In genomic region chr9:137025120-137025966, GRCh38 we compare ENCODE assay signal across 12 cellular contexts. TPM values are rescaled to one million over a fixed set of nuclear protein-coding genes. Genes with fewer than 3 reads are reported as not detected.
DNase-seq lines count a peak whose midpoint lies in the region; ATAC-seq and TF ChIP-seq lines count a peak whose summit lies in the region.
"Had no signal": no experiment of that assay in that cellular context is flagged by ENCODE, and none has a peak within 500 bp of the region (broad histone marks: within the 10 kb centered on the region; RNA-seq: fewer than 3 reads in every experiment).

No MANE protein-coding gene starts in this region.

- peaks cover 26% of the 10 kb centered on the region for H3K27me3 Mint-ChIP-seq in GM23338 (ENCODE audit: insufficient read depth, low read depth, poor library complexity)

- no peaks in the 10 kb centered on the region for H3K36me3 Mint-ChIP-seq in GM23338 (ENCODE audit: low read depth)

- no peaks in the 10 kb centered on the region; the same call in 2 of the 3 replicates for H3K4me1 Mint-ChIP-seq in GM23338

- H3K36me3 ChIP-seq in mucosa of descending colon (ENCODE audit: low read depth) (no peaks in the 10 kb centered on the region), ovary (no peaks in the 10 kb centered on the region), GM23338 (ENCODE audit: insufficient read depth) (no peaks in the 10 kb centered on the region), left lung (peaks cover 0 to 11% of the 10 kb centered on the region in 2 donors)
- H3K36me3 ChIP-seq: thoracic aorta had no signal

- intact Hi-C loops in mucosa of descending colon (cut with DNase I, micrococcal nuclease) = loop anchor here in 1 of 2 donors (5.0 kb wide), 1 partner anchor 238 kb away; no protein-coding TSS in a partner anchor
- intact Hi-C loops in ovary (cut with DNase I) = loop anchor here in 1 of 4 donors (5.0 kb wide), 1 partner anchor 42 kb away; no protein-coding TSS in a partner anchor
- intact Hi-C loops in lower leg skin (cut with DNase I; ENCODE audit: low total_unique reads) = no loop called here
- intact Hi-C loops in left lung (cut with DNase I) = no loop called here

- H3K4me1 ChIP-seq in mucosa of descending colon (ENCODE audit: low read depth) (peaks cover 54% of the 10 kb centered on the region), ovary (ENCODE audit: insufficient read depth) (peaks cover 3% of the 10 kb centered on the region), GM23338 (ENCODE audit: insufficient read depth) (peaks cover 7% of the 10 kb centered on the region; the same call in 1 of the 2 replicates), left lung (peaks cover 9 to 30% of the 10 kb centered on the region in 2 donors)

- TF ChIP-seq CTCF in mucosa of descending colon (IDR thresholded peaks at IDR 0.05) (no peak), ovary (IDR thresholded peaks at IDR 0.05) (no peak), lower leg skin (IDR thresholded peaks at IDR 0.05) (no peak), GM23338 (conservative IDR thresholded peaks at IDR 0.05; ENCODE audit: low read depth in 2 of 2) (no peak), left lung (IDR thresholded peaks at IDR 0.05) (no peak)

- H3K4me3 ChIP-seq in mucosa of descending colon = no peak overlapping the region
- H3K4me3 ChIP-seq in ovary = no peak overlapping the region
- no peak overlapping the region for H3K4me3 ChIP-seq in lower leg skin (ENCODE audit: low read depth, poor library complexity, severe bottlenecking)
- H3K4me3 ChIP-seq in GM23338 = no peak overlapping the region
- H3K4me3 ChIP-seq in left lung = no peak overlapping the region
- H3K4me3 ChIP-seq: thoracic aorta had no signal

- no peaks in the 10 kb centered on the region for H4K20me1 ChIP-seq in GM23338 (replicated peaks; ENCODE audit: insufficient read depth)

- H3K9me3 ChIP-seq in mucosa of descending colon (no peaks in the 10 kb centered on the region), ovary (no peaks in the 10 kb centered on the region), left lung (no peaks in the 10 kb centered on the region)
- H3K9me3 ChIP-seq: thoracic aorta had no signal

- no peaks in the 10 kb centered on the region for H3K9me3 Mint-ChIP-seq in GM23338

- ATAC-seq in mucosa of descending colon (peak; percentile 10), GM23338 (no peak), left lung (no peak)

- no peak overlapping the region for H3K4me2 ChIP-seq in GM23338

- no peak overlapping the region for H3K4me3 Mint-ChIP-seq in GM23338

- no peaks in the 10 kb centered on the region for H3K9me2 ChIP-seq in GM23338 (ENCODE audit: insufficient read depth)

- H3K27ac Mint-ChIP-seq in GM23338 = no peak overlapping the region
- H3K27ac Mint-ChIP-seq: progenitor cell of endocrine pancreas had no signal

- WGBS in ovary, 3 donors = 85 to 88% (median 86%) methylated on average over 29 to 32 of the region's 32 CpGs
- WGBS in lower leg skin, 2 donors = 25 to 64% methylated on average over 14 to 27 of the region's 32 CpGs

- H3F3A ChIP-seq in GM23338 (replicated peaks; ENCODE audit: low read depth) = 0 out of 2 replicates have a peak, but pooled peaks cover 6% of the 10 kb centered on the region

- no peak for TF ChIP-seq EP300 in ovary (IDR thresholded peaks at IDR 0.05)

- H3K27ac ChIP-seq in ovary (no peak overlapping the region), GM23338 (ENCODE audit: low read depth) (no peak overlapping the region), left lung (no peak overlapping the region)
- H3K27ac ChIP-seq: epithelial cell of prostate, thoracic aorta had no signal

- DNase-seq in COLO668 (lab: John Stamatoyannopoulos, UW; ENCODE audit: unreplicated experiment) (peak; percentile 97), NCI-H1436 treated with DMSO at 0.1 percent for 48 hours (lab: John Stamatoyannopoulos, UW) (peak; percentile 62), amniotic epithelial cell (ENCODE audit: low read depth) (peak; percentile 31), mucosa of descending colon (peak in 2 of 3 donors; percentile 54 to 83), ovary (no peak), lower leg skin (ENCODE audit: low spot score in 2 of 2) (no peak), GM23338 (ENCODE audit: low spot score) (no peak), left lung (no peak)

- H3K79me2 ChIP-seq in GM23338 (replicated peaks; ENCODE audit: insufficient read depth) = no peaks in the 10 kb centered on the region

- TF ChIP-seq POLR2A in ovary (IDR thresholded peaks at IDR 0.05) = no peak
- no peak for TF ChIP-seq POLR2A in lower leg skin (IDR thresholded peaks at IDR 0.05)

- no peak overlapping the region for H2AFZ ChIP-seq in GM23338

- H3K27me3 ChIP-seq in ovary = no peaks in the 10 kb centered on the region
- peaks cover 21% of the 10 kb centered on the region for H3K27me3 ChIP-seq in GM23338 (ENCODE audit: insufficient read depth)
- H3K27me3 ChIP-seq in left lung = no peaks in the 10 kb centered on the region

TF ChIP-seq in GM23338, 12 proteins besides CTCF, POLR2A, EP300 and RAD21 (continues in another document):
- no peak for TF ChIP-seq REST (IDR thresholded peaks at IDR 0.05; ENCODE audit: unreplicated experiment)
- TF ChIP-seq EZH2phosphoT487 (IDR thresholded peaks at IDR 0.05; ENCODE audit: unreplicated experiment) = no peak
- TF ChIP-seq JUNB (IDR thresholded peaks at IDR 0.05; ENCODE audit: unreplicated experiment) = no peak
- TF ChIP-seq EZH2 (IDR thresholded peaks at IDR 0.05; ENCODE audit: low read depth, unreplicated experiment) = no peak
- TF ChIP-seq ZNF331 (CRISPR knock-in tag; IDR thresholded peaks at IDR 0.05; ENCODE audit: low read depth) = no peak
- TF ChIP-seq STAT1 (IDR thresholded peaks at IDR 0.05; ENCODE audit: unreplicated experiment) = no peak
- TF ChIP-seq CREB1 (CRISPR knock-in tag; IDR thresholded peaks at IDR 0.05; ENCODE audit: low read depth) = no peak

RNA-seq across cellular contexts. Expression of gene ABCA2, which starts 2.7 kb away (rescaled TPM):
- 10 to 100 TPM; 20.1 to 77.2 (median 48.0) TPM for total RNA-seq in mucosa of descending colon
- total RNA-seq in ovary = 10 to 100 TPM in 5 of 7 donors, 1 to 10 TPM in 2; 5.8 to 26.9 (median 13.7) TPM
- polyA plus RNA-seq in ovary = 10 to 100 TPM in 1 of 2 donors, 1 to 10 TPM in 1; 2.0 to 10.5 TPM
- 10 to 100 TPM; 18.2 to 27.6 (median 23.7) TPM for total RNA-seq in lower leg skin
- total RNA-seq in GM23338 (2014; rRNA removed; shearing (Covaris generic)) = 14.2 and 16.0 TPM in 2 replicates
- 5.6 and 7.0 TPM in 2 replicates for polyA plus RNA-seq in GM23338 (2016; fragmentation: Nextera tagmentation; extraction: Ambion mirVana)
- total RNA-seq in left lung = 10 to 100 TPM; 34.5 to 34.8 TPM

RNA-seq across cellular contexts. Expression of gene FUT7, which starts 6.5 kb away (rescaled TPM):
- total RNA-seq in mucosa of descending colon (under 1 TPM in 2 of 3 donors, not detected in 1; 0.14 to 0.27 TPM), ovary (under 1 TPM in 1 of 7 donors, not detected in 6; 0.08 TPM), lower leg skin (under 1 TPM in 2 of 4 donors, not detected in 2; 0.22 to 0.39 TPM), left lung (1 to 10 TPM in 1 of 2 donors, under 1 TPM in 1; 0.17 to 2.9 TPM)
- polyA plus RNA-seq in ovary (under 1 TPM in 1 of 2 donors, not detected in 1; 0.07 TPM), GM23338 (2016; fragmentation: Nextera tagmentation; extraction: Ambion mirVana) (not detected in 2 replicates)
- not detected in 2 replicates for total RNA-seq in GM23338 (2014; rRNA removed; shearing (Covaris generic))
- total RNA-seq: NCI-H460, progenitor cell of endocrine pancreas, thoracic aorta had no signal

RNA-seq across cellular contexts. Expression of gene NPDC1, which starts 20.6 kb away (rescaled TPM):
- total RNA-seq in mucosa of descending colon = 100 to 1,000 TPM in 1 of 3 donors, 10 to 100 TPM in 2; 78.6 to 177 (median 83.0) TPM
- total RNA-seq in ovary = 100 to 1,000 TPM in 2 of 7 donors, 10 to 100 TPM in 5; 22.3 to 112 (median 49.9) TPM
- 10 to 100 TPM in 1 of 2 donors, 1 to 10 TPM in 1; 2.1 to 67.9 TPM for polyA plus RNA-seq in ovary
- total RNA-seq in lower leg skin = 10 to 100 TPM; 29.1 to 63.9 (median 56.1) TPM
- 26.2 and 34.3 TPM in 2 replicates for total RNA-seq in GM23338 (2014; rRNA removed; shearing (Covaris generic))
- 35.5 and 36.7 TPM in 2 replicates for polyA plus RNA-seq in GM23338 (2016; fragmentation: Nextera tagmentation; extraction: Ambion mirVana)
- 100 to 1,000 TPM; 104 to 105 TPM for total RNA-seq in left lung

RNA-seq across cellular contexts. Expression of gene ENTPD2, which starts 28.5 kb away (rescaled TPM):
- total RNA-seq in mucosa of descending colon (10 to 100 TPM in 2 of 3 donors, 1 to 10 TPM in 1; 7.7 to 26.8 (median 10.7) TPM), ovary (1 to 10 TPM in 4 of 7 donors, under 1 TPM in 3; 0.12 to 5.1 (median 1.0) TPM), lower leg skin (10 to 100 TPM; 10.1 to 14.7 (median 12.1) TPM), left lung (under 1 TPM; 0.71 to 0.87 TPM)
- polyA plus RNA-seq in ovary (under 1 TPM; 0.32 to 0.82 TPM), GM23338 (2016; fragmentation: Nextera tagmentation; extraction: Ambion mirVana) (1.8 and 2.9 TPM in 2 replicates)
- 1.1 and 1.9 TPM in 2 replicates for total RNA-seq in GM23338 (2014; rRNA removed; shearing (Covaris generic))
- total RNA-seq: NCI-H460 had no signal

RNA-seq across cellular contexts. Expression of gene CLIC3, which starts 29.0 kb away (rescaled TPM):
- 1 to 10 TPM in 1 of 3 donors, under 1 TPM in 2; 0.82 to 1.9 (median 0.99) TPM for total RNA-seq in mucosa of descending colon
- total RNA-seq in ovary = 1 to 10 TPM in 3 of 7 donors, under 1 TPM in 2, not detected in 2; 0.57 to 6.5 (median 1.5) TPM
- 1 to 10 TPM in 1 of 2 donors, not detected in 1; 1.1 TPM for polyA plus RNA-seq in ovary
- 100 to 1,000 TPM; 114 to 328 (median 163) TPM for total RNA-seq in lower leg skin
- total RNA-seq in GM23338 (2014; rRNA removed; shearing (Covaris generic)) = 0.56 TPM in 1 of 2 replicates, not detected in the other
- polyA plus RNA-seq in GM23338 (2016; fragmentation: Nextera tagmentation; extraction: Ambion mirVana) = 0.53 and 0.57 TPM in 2 replicates
- total RNA-seq in left lung = 10 to 100 TPM; 39.7 to 85.4 TPM
- total RNA-seq: progenitor cell of endocrine pancreas had no signal

Comparison
In these comparisons a context has a peak if more than half of its experiments do, and no peak if none do; other contexts are left out.
1. DNase-seq: peak in COLO668 (single experiment), NCI-H1436 treated with DMSO at 0.1 percent for 48 hours (single experiment), amniotic epithelial cell (single experiment) and mucosa of descending colon (2 of 3); none in ovary (0 of 5), lower leg skin (0 of 2), GM23338 (single experiment) and left lung (0 of 2).